In genomic region chr17:80261895-80262279, GRCh38 we compare ENCODE assay signal across 9 cellular contexts. TPM values are rescaled to one million over a fixed set of nuclear protein-coding genes. Genes with fewer than 3 reads are reported as not detected.
DNase-seq lines count a peak whose midpoint lies in the region; ATAC-seq and TF ChIP-seq lines count a peak whose summit lies in the region.
"Had no signal": no experiment of that assay in that cellular context is flagged by ENCODE, and none has a peak within 500 bp of the region (broad histone marks: within the 10 kb centered on the region; RNA-seq: fewer than 3 reads in every experiment).

No MANE protein-coding gene starts in this region.

- WGBS in ovary, 3 donors, result 43 to 54% (median 53%) methylated on average over 8 of the region's 8 CpGs

- H3K4me1 ChIP-seq in Caco-2 (peaks cover 28% of the 10 kb centered on the region), Peyer's patch (peaks cover 3 to 37% (median 20%) of the 10 kb centered on the region in 4 donors), ovary (ENCODE audit: insufficient read depth) (peaks cover 16% of the 10 kb centered on the region)

- POLR2A ChIA-PET in Caco-2 (lab: Charles Lee), result interaction anchor here (0.6 kb wide), 2 partner anchors 11 to 113 kb away, joined by 3 to 5 read pairs; no protein-coding TSS in a partner anchor

- CTCF ChIA-PET in Caco-2 (lab: Charles Lee), result no interaction called here

- H3K27ac Mint-ChIP-seq in Caco-2 (ENCODE audit: unreplicated experiment), result peak overlapping the region; percentile 74

- TF ChIP-seq CTCF in Caco-2 (IDR thresholded peaks at IDR 0.05; ENCODE audit: insufficient read depth in 1 of 2, low read depth in 1 of 2, low read length in 1 of 2, severe bottlenecking in 1 of 2, unreplicated experiment in 1 of 2) (no peak), Peyer's patch (IDR thresholded peaks at IDR 0.05) (no peak), ovary (IDR thresholded peaks at IDR 0.05) (no peak), omental fat pad (IDR thresholded peaks at IDR 0.05) (no peak)

- intact Hi-C loops in Caco-2 (cut with micrococcal nuclease; ENCODE audit: unreplicated experiment), result no loop called here
- intact Hi-C loops in ovary (cut with DNase I), result loop anchor here in 2 of 4 donors (2.0 to 10.0 kb wide), 2 partner anchors 41 to 93 kb away; partner anchors contain the start of genes SGSH (in 1 of the 2) and SLC26A11 (in 1 of the 2)

- TF ChIP-seq POLR2A in Peyer's patch (IDR thresholded peaks at IDR 0.05) (no peak), ovary (IDR thresholded peaks at IDR 0.05) (no peak)

- DNase-seq in Caco-2 (no peak), Peyer's patch (no peak), epithelial cell of prostate (ENCODE audit: low read depth, low spot score) (no peak), ovary (no peak), dermis blood vessel endothelial cell (no peak), omental fat pad (ENCODE audit: low spot score) (no peak), Kasumi-1 (lab: John Stamatoyannopoulos, UW) (no peak)
- DNase-seq: NCI-H2171 had no signal

- peak overlapping the region; percentile 79 for H3K4me3 Mint-ChIP-seq in Caco-2 (ENCODE audit: unreplicated experiment)

- TF ChIP-seq EP300 in ovary (IDR thresholded peaks at IDR 0.05), result no peak

- ATAC-seq in omental fat pad (ENCODE audit: low FRiP score) (no peak), GM19035 (IDR thresholded peaks at IDR 0.05; ENCODE audit: unreplicated experiment) (no peak)

- BruUV-seq in Caco-2 (replicated peaks; lab: Mats Ljungman, UMichigan), result no TSS peak

- H3K4me3 ChIP-seq in Caco-2 (ENCODE audit: low read depth, low read length) (peak overlapping the region; percentile 88), Peyer's patch (peak overlapping the region; percentile 90 to 100 (median 94)), ovary (peak overlapping the region; percentile 65)

- peaks cover 20% of the 10 kb centered on the region for H3K36me3 Mint-ChIP-seq in Caco-2 (ENCODE audit: insufficient read depth, unreplicated experiment)

- peaks cover 25% of the 10 kb centered on the region for H3K4me1 Mint-ChIP-seq in Caco-2 (ENCODE audit: low read depth, unreplicated experiment)

- no peaks in the 10 kb centered on the region for H3K27me3 Mint-ChIP-seq in Caco-2 (ENCODE audit: insufficient read depth, unreplicated experiment)

- H3K36me3 ChIP-seq in Caco-2 (ENCODE audit: control insufficient read depth, insufficient read depth, low read length) (0 out of 2 replicates have a peak, but pooled peaks cover 1% of the 10 kb centered on the region), Peyer's patch (peaks cover 0 to 14% (median 0%) of the 10 kb centered on the region in 3 donors), ovary (no peaks in the 10 kb centered on the region)

- no peaks in the 10 kb centered on the region for H3K9me3 Mint-ChIP-seq in Caco-2 (ENCODE audit: unreplicated experiment)

- H3K9me3 ChIP-seq in Caco-2, result no peaks in the 10 kb centered on the region
- no peaks in the 10 kb centered on the region for H3K9me3 ChIP-seq in Peyer's patch
- H3K9me3 ChIP-seq in ovary, result no peaks in the 10 kb centered on the region

- H3K27ac ChIP-seq in Peyer's patch (peak overlapping the region; percentile 99 to 100 (median 100)), epithelial cell of prostate (peak overlapping the region; percentile 95), ovary (peak overlapping the region in 1 of 2 donors; percentile 96)

- no peaks in the 10 kb centered on the region for H3K27me3 ChIP-seq in Caco-2 (replicated peaks; ENCODE audit: control insufficient read depth, insufficient read depth, low read length)
- no peaks in the 10 kb centered on the region for H3K27me3 ChIP-seq in Peyer's patch
- no peaks in the 10 kb centered on the region for H3K27me3 ChIP-seq in ovary

RNA-seq across cellular contexts. Expression of gene RNF213, which starts 1.2 kb away (rescaled TPM):
- 61.4 and 70.5 TPM in 2 replicates for total RNA-seq in Caco-2 (2022)
- total RNA-seq in Peyer's patch, result 100 to 1,000 TPM; 187 to 404 (median 293) TPM
- 10 to 100 TPM; 37.3 to 89.1 (median 50.8) TPM for total RNA-seq in ovary
- polyA plus RNA-seq in ovary, result 10 to 100 TPM; 21.5 to 78.1 TPM
- 111 and 162 TPM in 2 replicates for total RNA-seq in dermis blood vessel endothelial cell
- 100 to 1,000 TPM in 2 of 4 donors, 10 to 100 TPM in 2; 83.6 to 205 (median 103) TPM for total RNA-seq in omental fat pad

RNA-seq across cellular contexts. Expression of gene SLC26A11, which starts 41.7 kb away (rescaled TPM):
- total RNA-seq in Caco-2 (2022), result 37.1 and 46.0 TPM in 2 replicates
- 10 to 100 TPM; 28.1 to 42.9 (median 33.1) TPM for total RNA-seq in Peyer's patch
- total RNA-seq in ovary, result 10 to 100 TPM; 18.4 to 30.3 (median 24.2) TPM
- 10 to 100 TPM in 1 of 2 donors, 1 to 10 TPM in 1; 8.4 to 20.0 TPM for polyA plus RNA-seq in ovary
- 13.3 and 14.8 TPM in 2 replicates for total RNA-seq in dermis blood vessel endothelial cell
- 10 to 100 TPM in 3 of 4 donors, 1 to 10 TPM in 1; 9.1 to 18.9 (median 11.3) TPM for total RNA-seq in omental fat pad

RNA-seq across cellular contexts. Expression of gene SGSH, which starts 41.8 kb away (rescaled TPM):
- total RNA-seq in Caco-2 (2022) (39.5 and 42.8 TPM in 2 replicates), Peyer's patch (100 to 1,000 TPM in 1 of 4 donors, 10 to 100 TPM in 3; 37.8 to 114 (median 60.6) TPM), ovary (10 to 100 TPM; 10.8 to 39.9 (median 30.6) TPM), dermis blood vessel endothelial cell (14.3 and 20.3 TPM in 2 replicates), omental fat pad (10 to 100 TPM; 16.2 to 32.2 (median 28.0) TPM)
- polyA plus RNA-seq in ovary, result 10 to 100 TPM; 13.0 to 23.3 TPM
